Comparison of ENCODE assay signal across 15 cellular contexts in genomic region chr11:46001427-46002049, GRCh38.
DNase-seq lines count a peak whose midpoint lies in the region; ATAC-seq and TF ChIP-seq lines count a peak whose summit lies in the region.
"Had no signal": no experiment of that assay in that cellular context is flagged by ENCODE, and none has a peak within 500 bp of the region (broad histone marks: within the 10 kb centered on the region; RNA-seq: fewer than 3 reads in every experiment).

No MANE protein-coding gene starts in this region.

- intact Hi-C loops in esophagus squamous epithelium (cut with DNase I), result no loop called here

- TF ChIP-seq CTCF in retinal pigment epithelial cell (conservative IDR thresholded peaks at IDR 0.05; ENCODE audit: low read depth, low read length) (no peak), esophagus squamous epithelium (IDR thresholded peaks at IDR 0.05) (no peak), upper lobe of left lung (IDR thresholded peaks at IDR 0.05) (no peak)

- H3K27ac ChIP-seq in esophagus squamous epithelium (no peak overlapping the region), upper lobe of left lung (no peak overlapping the region)
- H3K27ac ChIP-seq: cardiac muscle cell, epithelial cell of prostate had no signal

- TF ChIP-seq EP300 in upper lobe of left lung (IDR thresholded peaks at IDR 0.05), result no peak

- no peaks in the 10 kb centered on the region for H3K27me3 ChIP-seq in esophagus squamous epithelium
- no peaks in the 10 kb centered on the region for H3K27me3 ChIP-seq in upper lobe of left lung
- H3K27me3 ChIP-seq: cardiac muscle cell, sigmoid colon had no signal

- DNase-seq in GM04503 (ENCODE audit: low read depth) (peak; percentile 55), amniotic epithelial cell (ENCODE audit: low read depth) (peak; percentile 43), foreskin melanocyte (peak; percentile 20), retinal pigment epithelial cell (ENCODE audit: low read depth) (peak; percentile 76), esophagus squamous epithelium (lab: John Stamatoyannopoulos, UW) (no peak), upper lobe of left lung (no peak)
- DNase-seq: activated CD4-positive, alpha-beta T cell treated with anti-CD3 and anti-CD28 coated beads for 36 hours; CD8-positive, alpha-beta T cell; OCI-M1; sigmoid colon; T-helper 17 cell had no signal

- no peak for ATAC-seq in GM21576 (IDR thresholded peaks at IDR 0.05; ENCODE audit: unreplicated experiment)
- ATAC-seq in upper lobe of left lung (ENCODE audit: low FRiP score in 2 of 2), result no peak
- ATAC-seq in GM21529 (IDR thresholded peaks at IDR 0.05; ENCODE audit: unreplicated experiment), result no peak
- ATAC-seq: activated CD4-positive, alpha-beta T cell treated with anti-CD3 and anti-CD28 coated beads for 36 hours; CD8-positive, alpha-beta T cell; T-helper 17 cell had no signal

- TF ChIP-seq POLR2A in esophagus squamous epithelium (IDR thresholded peaks at IDR 0.05) (no peak), upper lobe of left lung (IDR thresholded peaks at IDR 0.05) (no peak)

- 75 to 79% methylated on average over 5 of the region's 5 CpGs for WGBS in esophagus squamous epithelium, 2 donors
- WGBS in upper lobe of left lung, 2 donors, result 66 to 76% methylated on average over 5 of the region's 5 CpGs

- H3K9me3 ChIP-seq in esophagus squamous epithelium, result no peaks in the 10 kb centered on the region
- no peaks in the 10 kb centered on the region for H3K9me3 ChIP-seq in upper lobe of left lung
- H3K9me3 ChIP-seq: sigmoid colon had no signal

- H3K4me1 ChIP-seq in esophagus squamous epithelium (peaks cover 0 to 30% (median 3%) of the 10 kb centered on the region in 3 donors), upper lobe of left lung (peaks cover 0 to 6% (median 0%) of the 10 kb centered on the region in 4 donors)

- H3K4me3 ChIP-seq in retinal pigment epithelial cell (ENCODE audit: low read length) (no peak overlapping the region), esophagus squamous epithelium (no peak overlapping the region), upper lobe of left lung (no peak overlapping the region)
- H3K4me3 ChIP-seq: cardiac muscle cell, sigmoid colon had no signal

- H3K36me3 ChIP-seq in esophagus squamous epithelium, result no peaks in the 10 kb centered on the region
- no peaks in the 10 kb centered on the region for H3K36me3 ChIP-seq in upper lobe of left lung
- H3K36me3 ChIP-seq: cardiac muscle cell, sigmoid colon had no signal

Comparison
In these comparisons a context has a peak if more than half of its experiments do, and no peak if none do; other contexts are left out.
1. DNase-seq: peak in GM04503 (single experiment), amniotic epithelial cell (single experiment), foreskin melanocyte (single experiment) and retinal pigment epithelial cell (single experiment); none in esophagus squamous epithelium (single experiment) and upper lobe of left lung (0 of 2).